Comparison of ENCODE assay signal across 8 cellular contexts in the genomic region with DNA sequence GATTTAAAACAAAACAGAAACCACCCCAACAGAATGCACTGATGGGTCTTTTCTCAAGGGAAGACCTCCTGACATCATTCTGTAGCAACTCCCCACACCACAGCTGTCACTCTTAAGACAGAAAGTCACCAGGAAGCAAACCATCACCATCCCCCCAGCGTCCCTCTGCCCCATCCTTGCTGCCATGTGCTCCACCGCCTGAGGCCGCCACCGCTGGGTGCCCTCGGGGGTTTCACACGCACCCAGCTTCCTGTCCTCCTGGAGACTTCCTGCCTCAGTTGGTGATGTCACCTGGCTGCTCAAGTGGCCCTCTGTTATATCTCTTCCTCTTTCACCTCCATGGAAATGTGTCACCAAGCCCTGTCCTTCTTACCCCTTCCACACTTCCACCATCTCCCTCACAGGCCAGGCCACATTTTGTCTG.
DNase-seq lines count a peak whose midpoint lies in the region; ATAC-seq and TF ChIP-seq lines count a peak whose summit lies in the region.

No MANE protein-coding gene starts in this region.

- TF ChIP-seq CTCF in glutamatergic neuron (IDR thresholded peaks at IDR 0.05; ENCODE audit: partially characterized antibody, unreplicated experiment) (no peak), transverse colon (IDR thresholded peaks at IDR 0.05) (no peak)

- peaks cover 8% of the 10 kb centered on the region for H3K4me1 Mint-ChIP-seq in glutamatergic neuron (ENCODE audit: low read depth, unreplicated experiment)

- H2BK120ac ChIP-seq in mesenchymal stem cell (ENCODE audit: low read depth, low read length) = no peak overlapping the region

- no peaks in the 10 kb centered on the region for H3K79me1 ChIP-seq in mesenchymal stem cell (replicated peaks; ENCODE audit: low read length, poor library complexity, severe bottlenecking)

- peaks cover 39% of the 10 kb centered on the region for H3K36me3 Mint-ChIP-seq in glutamatergic neuron (ENCODE audit: unreplicated experiment)

- H2BK5ac ChIP-seq in mesenchymal stem cell (ENCODE audit: low read depth, low read length, poor library complexity, severe bottlenecking) = no peak overlapping the region

- no peak for TF ChIP-seq POLR2A in transverse colon (IDR thresholded peaks at IDR 0.05)

- H3K14ac ChIP-seq in mesenchymal stem cell (ENCODE audit: low read length in 2 of 2) = no peak overlapping the region

- H3K4me2 ChIP-seq in mesenchymal stem cell (ENCODE audit: low read length, poor library complexity, severe bottlenecking) = no peak overlapping the region

- H3K9ac ChIP-seq in mesenchymal stem cell (ENCODE audit: low read length) = no peak overlapping the region

- H3K23ac ChIP-seq in mesenchymal stem cell (ENCODE audit: low read length in 2 of 2) = no peak overlapping the region

- H2AFZ ChIP-seq in mesenchymal stem cell (ENCODE audit: low read depth, low read length) = no peak overlapping the region

- no peak overlapping the region for H2AK5ac ChIP-seq in mesenchymal stem cell (ENCODE audit: low read length, severe bottlenecking)

- peak overlapping the region; percentile 24 for H3K27ac Mint-ChIP-seq in glutamatergic neuron (ENCODE audit: unreplicated experiment)

- H3K4me3 Mint-ChIP-seq in glutamatergic neuron (ENCODE audit: unreplicated experiment) = peak overlapping the region; percentile 43

- H3K18ac ChIP-seq in mesenchymal stem cell (ENCODE audit: low read depth in 1 of 2, low read length in 2 of 2) = no peak overlapping the region

- no peak overlapping the region for H2BK15ac ChIP-seq in mesenchymal stem cell (ENCODE audit: low read depth, poor library complexity, severe bottlenecking)

- H3K9me3 ChIP-seq in transverse colon = no peaks in the 10 kb centered on the region
- no peaks in the 10 kb centered on the region for H3K9me3 ChIP-seq in mesenchymal stem cell (ENCODE audit: control insufficient read depth, low read length)

- peak; percentile 44 for ATAC-seq in GM19324 (IDR thresholded peaks at IDR 0.05; ENCODE audit: low FRiP score, unreplicated experiment)
- ATAC-seq in HG03354 (IDR thresholded peaks at IDR 0.05; ENCODE audit: poor library complexity, severe bottlenecking, unreplicated experiment) = peak; percentile 92

- H3K27me3 ChIP-seq in transverse colon (no peaks in the 10 kb centered on the region), mesenchymal stem cell (ENCODE audit: control insufficient read depth in 1 of 2, insufficient read depth in 1 of 2, low read length in 2 of 2) (peaks cover 0 to 60% of the 10 kb centered on the region in 2 experiments)

- no peak overlapping the region for H3K4me3 ChIP-seq in transverse colon
- H3K4me3 ChIP-seq in mesenchymal stem cell (ENCODE audit: insufficient read depth in 1 of 2, low read depth in 1 of 2, low read length in 2 of 2) = no peak overlapping the region

- no peak for TF ChIP-seq EP300 in transverse colon (IDR thresholded peaks at IDR 0.05; ENCODE audit: low read depth)

- 56 to 90% methylated on average over 2 to 6 of the region's 6 CpGs for WGBS in transverse colon (ENCODE audit: low coverage in 1 of 2), 2 donors
- WGBS in mesenchymal stem cell = 86% methylated on average over 6 of the region's 6 CpGs

- H4K91ac ChIP-seq in mesenchymal stem cell (ENCODE audit: low read length) = no peak overlapping the region

- H3K36me3 ChIP-seq in transverse colon (no peaks in the 10 kb centered on the region), mesenchymal stem cell (ENCODE audit: control insufficient read depth in 1 of 2, insufficient read depth in 2 of 2, low read depth in 1 of 2, low read length in 2 of 2) (peaks cover 0 to 9% of the 10 kb centered on the region in 2 experiments)

- peaks cover 15 to 28% (median 19%) of the 10 kb centered on the region in 4 donors for H3K4me1 ChIP-seq in transverse colon
- peaks cover 4% of the 10 kb centered on the region for H3K4me1 ChIP-seq in mesenchymal stem cell (ENCODE audit: control insufficient read depth, insufficient read depth, low read depth, low read length)

- H3K4ac ChIP-seq in mesenchymal stem cell (ENCODE audit: low read depth in 1 of 2, low read length in 2 of 2) = no peak overlapping the region

- in situ Hi-C loops in transverse colon (cut with MboI; ENCODE audit: low pct_ligation_motif_present in 1 of 4, low pct_unique_long_range_greater_than_20kb in 1 of 4, low sequenced_read_pairs in 3 of 4) = loop anchor here (5.0 to 25.0 kb wide), 2 partner anchors 96 to 106 kb away; partner anchors contain the start of gene CCDC88C (in 1 of the 4)

- intact Hi-C loops in transverse colon (cut with DNase I; ENCODE audit: low total_unique reads) = no loop called here

- peaks cover 20% of the 10 kb centered on the region for H3K9me3 Mint-ChIP-seq in glutamatergic neuron (ENCODE audit: unreplicated experiment)

- H4K8ac ChIP-seq in mesenchymal stem cell (ENCODE audit: low read length) = no peak overlapping the region

- H3K27ac ChIP-seq in transverse colon = peak overlapping the region in 1 of 4 donors; percentile 69
- no peak overlapping the region for H3K27ac ChIP-seq in mesenchymal stem cell (ENCODE audit: low read length, poor library complexity, severe bottlenecking)

- H3K27me3 Mint-ChIP-seq in glutamatergic neuron (ENCODE audit: unreplicated experiment) = peaks cover 7% of the 10 kb centered on the region

- no peak overlapping the region for H2BK12ac ChIP-seq in mesenchymal stem cell (ENCODE audit: low read length in 2 of 2)

- peak; percentile 63 for DNase-seq in activated CD4-positive, alpha-beta T cell treated with anti-CD3 and anti-CD28 coated beads for 1 hour
- DNase-seq in glutamatergic neuron = no peak
- DNase-seq in transverse colon = peak; percentile 67
- DNase-seq in NCI-H187 (lab: John Stamatoyannopoulos, UW) = no peak
- DNase-seq in NCI-H1105 (lab: John Stamatoyannopoulos, UW) = no peak
- DNase-seq in mesenchymal stem cell = no peak

Comparison
In these comparisons a context has a peak if more than half of its experiments do, and no peak if none do; other contexts are left out.
1. DNase-seq: peak in activated CD4-positive, alpha-beta T cell treated with anti-CD3 and anti-CD28 coated beads for 1 hour (single experiment) and transverse colon (single experiment); none in glutamatergic neuron (single experiment), NCI-H187 (0 of 2), NCI-H1105 (single experiment) and mesenchymal stem cell (single experiment).